ENCODE assay signal across 1 cellular context in genomic region chr19:1252221-1252817, GRCh38.
A peak's percentile ranks its signal among the peaks of the same experiment; 100 is the strongest.
TF ChIP-seq lines count a peak whose summit lies in the region.

No MANE protein-coding gene starts in this region.

TF ChIP-seq in HepG2, 621 proteins besides CTCF, POLR2A, EP300 and RAD21 (continues in another document):
- peak; percentile 29 for TF ChIP-seq PTBP1 (IDR thresholded peaks at IDR 0.05; ENCODE audit: low read depth, low read length, poor library complexity, severe bottlenecking)
- 0 out of 2 replicates have a peak, but pooled peaks have one; percentile 33 for TF ChIP-seq ZNF703 (CRISPR knock-in tag; IDR thresholded peaks at IDR 0.05; ENCODE audit: borderline replicate concordance)
- no peak for TF ChIP-seq NONO (IDR thresholded peaks at IDR 0.05)
- peak; percentile 3; the same call in 1 of the 2 replicates for TF ChIP-seq NONO (CRISPR knock-in tag; conservative IDR thresholded peaks at IDR 0.05)
- TF ChIP-seq PHB2 (IDR thresholded peaks at IDR 0.05; ENCODE audit: partially characterized antibody): no peak
- TF ChIP-seq CENPX (CRISPR knock-in tag; IDR thresholded peaks at IDR 0.05): no peak
- TF ChIP-seq SRSF1 (optimal IDR thresholded peaks at IDR 0.05; ENCODE audit: low read depth, low read length): peak; percentile 48
- TF ChIP-seq MAX (IDR thresholded peaks at IDR 0.05): no peak
- TF ChIP-seq, protein P1, sequence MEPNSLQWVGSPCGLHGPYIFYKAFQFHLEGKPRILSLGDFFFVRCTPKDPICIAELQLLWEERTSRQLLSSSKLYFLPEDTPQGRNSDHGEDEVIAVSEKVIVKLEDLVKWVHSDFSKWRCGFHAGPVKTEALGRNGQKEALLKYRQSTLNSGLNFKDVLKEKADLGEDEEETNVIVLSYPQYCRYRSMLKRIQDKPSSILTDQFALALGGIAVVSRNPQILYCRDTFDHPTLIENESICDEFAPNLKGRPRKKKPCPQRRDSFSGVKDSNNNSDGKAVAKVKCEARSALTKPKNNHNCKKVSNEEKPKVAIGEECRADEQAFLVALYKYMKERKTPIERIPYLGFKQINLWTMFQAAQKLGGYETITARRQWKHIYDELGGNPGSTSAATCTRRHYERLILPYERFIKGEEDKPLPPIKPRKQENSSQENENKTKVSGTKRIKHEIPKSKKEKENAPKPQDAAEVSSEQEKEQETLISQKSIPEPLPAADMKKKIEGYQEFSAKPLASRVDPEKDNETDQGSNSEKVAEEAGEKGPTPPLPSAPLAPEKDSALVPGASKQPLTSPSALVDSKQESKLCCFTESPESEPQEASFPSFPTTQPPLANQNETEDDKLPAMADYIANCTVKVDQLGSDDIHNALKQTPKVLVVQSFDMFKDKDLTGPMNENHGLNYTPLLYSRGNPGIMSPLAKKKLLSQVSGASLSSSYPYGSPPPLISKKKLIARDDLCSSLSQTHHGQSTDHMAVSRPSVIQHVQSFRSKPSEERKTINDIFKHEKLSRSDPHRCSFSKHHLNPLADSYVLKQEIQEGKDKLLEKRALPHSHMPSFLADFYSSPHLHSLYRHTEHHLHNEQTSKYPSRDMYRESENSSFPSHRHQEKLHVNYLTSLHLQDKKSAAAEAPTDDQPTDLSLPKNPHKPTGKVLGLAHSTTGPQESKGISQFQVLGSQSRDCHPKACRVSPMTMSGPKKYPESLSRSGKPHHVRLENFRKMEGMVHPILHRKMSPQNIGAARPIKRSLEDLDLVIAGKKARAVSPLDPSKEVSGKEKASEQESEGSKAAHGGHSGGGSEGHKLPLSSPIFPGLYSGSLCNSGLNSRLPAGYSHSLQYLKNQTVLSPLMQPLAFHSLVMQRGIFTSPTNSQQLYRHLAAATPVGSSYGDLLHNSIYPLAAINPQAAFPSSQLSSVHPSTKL (CRISPR knock-in tag; IDR thresholded peaks at IDR 0.05): peak; percentile 63
- TF ChIP-seq SMAD3 (CRISPR knock-in tag; IDR thresholded peaks at IDR 0.05): peak; percentile 62; the same call in 1 of the 2 replicates
- TF ChIP-seq NFE2L1 (CRISPR knock-in tag; IDR thresholded peaks at IDR 0.05; ENCODE audit: borderline replicate concordance): no peak
- TF ChIP-seq CREM (IDR thresholded peaks at IDR 0.05): peak; percentile 54
- TF ChIP-seq CREM (CRISPR knock-in tag; IDR thresholded peaks at IDR 0.05): no peak
- peak; percentile 78; the same call in 1 of the 2 replicates for TF ChIP-seq NR2F2 (IDR thresholded peaks at IDR 0.05; ENCODE audit: borderline replicate concordance, low read depth)
- TF ChIP-seq, protein P2, sequence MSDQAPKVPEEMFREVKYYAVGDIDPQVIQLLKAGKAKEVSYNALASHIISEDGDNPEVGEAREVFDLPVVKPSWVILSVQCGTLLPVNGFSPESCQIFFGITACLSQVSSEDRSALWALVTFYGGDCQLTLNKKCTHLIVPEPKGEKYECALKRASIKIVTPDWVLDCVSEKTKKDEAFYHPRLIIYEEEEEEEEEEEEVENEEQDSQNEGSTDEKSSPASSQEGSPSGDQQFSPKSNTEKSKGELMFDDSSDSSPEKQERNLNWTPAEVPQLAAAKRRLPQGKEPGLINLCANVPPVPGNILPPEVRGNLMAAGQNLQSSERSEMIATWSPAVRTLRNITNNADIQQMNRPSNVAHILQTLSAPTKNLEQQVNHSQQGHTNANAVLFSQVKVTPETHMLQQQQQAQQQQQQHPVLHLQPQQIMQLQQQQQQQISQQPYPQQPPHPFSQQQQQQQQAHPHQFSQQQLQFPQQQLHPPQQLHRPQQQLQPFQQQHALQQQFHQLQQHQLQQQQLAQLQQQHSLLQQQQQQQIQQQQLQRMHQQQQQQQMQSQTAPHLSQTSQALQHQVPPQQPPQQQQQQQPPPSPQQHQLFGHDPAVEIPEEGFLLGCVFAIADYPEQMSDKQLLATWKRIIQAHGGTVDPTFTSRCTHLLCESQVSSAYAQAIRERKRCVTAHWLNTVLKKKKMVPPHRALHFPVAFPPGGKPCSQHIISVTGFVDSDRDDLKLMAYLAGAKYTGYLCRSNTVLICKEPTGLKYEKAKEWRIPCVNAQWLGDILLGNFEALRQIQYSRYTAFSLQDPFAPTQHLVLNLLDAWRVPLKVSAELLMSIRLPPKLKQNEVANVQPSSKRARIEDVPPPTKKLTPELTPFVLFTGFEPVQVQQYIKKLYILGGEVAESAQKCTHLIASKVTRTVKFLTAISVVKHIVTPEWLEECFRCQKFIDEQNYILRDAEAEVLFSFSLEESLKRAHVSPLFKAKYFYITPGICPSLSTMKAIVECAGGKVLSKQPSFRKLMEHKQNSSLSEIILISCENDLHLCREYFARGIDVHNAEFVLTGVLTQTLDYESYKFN (CRISPR knock-in tag; conservative IDR thresholded peaks at IDR 0.05): peak; percentile 80
- TF ChIP-seq AGO2 (optimal IDR thresholded peaks at IDR 0.05; ENCODE audit: low read depth, low read length): peak; percentile 57
- TF ChIP-seq ZNF230 (CRISPR knock-in tag; IDR thresholded peaks at IDR 0.05): no peak
- TF ChIP-seq, protein P3, sequence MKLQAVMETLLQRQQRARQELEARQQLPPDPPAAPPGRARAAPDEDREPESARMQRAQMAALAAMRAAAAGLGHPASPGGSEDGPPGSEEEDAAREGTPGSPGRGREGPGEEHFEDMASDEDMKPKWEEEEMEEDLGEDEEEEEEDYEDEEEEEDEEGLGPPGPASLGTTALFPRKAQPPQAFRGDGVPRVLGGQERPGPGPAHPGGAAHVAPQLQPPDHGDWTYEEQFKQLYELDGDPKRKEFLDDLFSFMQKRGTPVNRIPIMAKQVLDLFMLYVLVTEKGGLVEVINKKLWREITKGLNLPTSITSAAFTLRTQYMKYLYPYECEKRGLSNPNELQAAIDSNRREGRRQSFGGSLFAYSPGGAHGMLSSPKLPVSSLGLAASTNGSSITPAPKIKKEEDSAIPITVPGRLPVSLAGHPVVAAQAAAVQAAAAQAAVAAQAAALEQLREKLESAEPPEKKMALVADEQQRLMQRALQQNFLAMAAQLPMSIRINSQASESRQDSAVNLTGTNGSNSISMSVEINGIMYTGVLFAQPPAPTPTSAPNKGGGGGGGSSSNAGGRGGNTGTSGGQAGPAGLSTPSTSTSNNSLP (IDR thresholded peaks at IDR 0.05; ENCODE audit: low read depth, low read length): no peak
- peak; percentile 66; the same call in 1 of the 2 replicates for TF ChIP-seq ZNF609 (CRISPR knock-in tag; IDR thresholded peaks at IDR 0.05; ENCODE audit: borderline replicate concordance)
- 0 out of 2 replicates have a peak, but pooled peaks have one; percentile 3 for TF ChIP-seq ZMYM4 (CRISPR knock-in tag; IDR thresholded peaks at IDR 0.05)
- TF ChIP-seq ASH2L (IDR thresholded peaks at IDR 0.05; ENCODE audit: insufficient read length, low read depth, low read length): no peak
- TF ChIP-seq ARID4A (CRISPR knock-in tag; IDR thresholded peaks at IDR 0.05; ENCODE audit: borderline replicate concordance): peak; percentile 73; the same call in 1 of the 2 replicates
- peak; percentile 68; the same call in 1 of the 2 replicates for TF ChIP-seq ZFX (CRISPR knock-in tag; IDR thresholded peaks at IDR 0.05; ENCODE audit: low read depth)
- TF ChIP-seq NCOR1 (IDR thresholded peaks at IDR 0.05; ENCODE audit: borderline replicate concordance, low read length): peak; percentile 56; the same call in 1 of the 2 replicates
- peak; percentile 68; the same call in 1 of the 2 replicates for TF ChIP-seq ESRRA (CRISPR knock-in tag; IDR thresholded peaks at IDR 0.05; ENCODE audit: low read depth)
- TF ChIP-seq, protein P4, sequence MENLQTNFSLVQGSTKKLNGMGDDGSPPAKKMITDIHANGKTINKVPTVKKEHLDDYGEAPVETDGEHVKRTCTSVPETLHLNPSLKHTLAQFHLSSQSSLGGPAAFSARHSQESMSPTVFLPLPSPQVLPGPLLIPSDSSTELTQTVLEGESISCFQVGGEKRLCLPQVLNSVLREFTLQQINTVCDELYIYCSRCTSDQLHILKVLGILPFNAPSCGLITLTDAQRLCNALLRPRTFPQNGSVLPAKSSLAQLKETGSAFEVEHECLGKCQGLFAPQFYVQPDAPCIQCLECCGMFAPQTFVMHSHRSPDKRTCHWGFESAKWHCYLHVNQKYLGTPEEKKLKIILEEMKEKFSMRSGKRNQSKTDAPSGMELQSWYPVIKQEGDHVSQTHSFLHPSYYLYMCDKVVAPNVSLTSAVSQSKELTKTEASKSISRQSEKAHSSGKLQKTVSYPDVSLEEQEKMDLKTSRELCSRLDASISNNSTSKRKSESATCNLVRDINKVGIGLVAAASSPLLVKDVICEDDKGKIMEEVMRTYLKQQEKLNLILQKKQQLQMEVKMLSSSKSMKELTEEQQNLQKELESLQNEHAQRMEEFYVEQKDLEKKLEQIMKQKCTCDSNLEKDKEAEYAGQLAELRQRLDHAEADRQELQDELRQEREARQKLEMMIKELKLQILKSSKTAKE (CRISPR knock-in tag; IDR thresholded peaks at IDR 0.05; ENCODE audit: borderline replicate concordance): peak; percentile 86
- peak; percentile 27 for TF ChIP-seq U2AF1 (optimal IDR thresholded peaks at IDR 0.05; ENCODE audit: low read depth, low read length)
- 0 out of 2 replicates have a peak, but pooled peaks have one; percentile 15 for TF ChIP-seq CBX5 (CRISPR knock-in tag; IDR thresholded peaks at IDR 0.05; ENCODE audit: borderline replicate concordance)
- TF ChIP-seq, protein P5, sequence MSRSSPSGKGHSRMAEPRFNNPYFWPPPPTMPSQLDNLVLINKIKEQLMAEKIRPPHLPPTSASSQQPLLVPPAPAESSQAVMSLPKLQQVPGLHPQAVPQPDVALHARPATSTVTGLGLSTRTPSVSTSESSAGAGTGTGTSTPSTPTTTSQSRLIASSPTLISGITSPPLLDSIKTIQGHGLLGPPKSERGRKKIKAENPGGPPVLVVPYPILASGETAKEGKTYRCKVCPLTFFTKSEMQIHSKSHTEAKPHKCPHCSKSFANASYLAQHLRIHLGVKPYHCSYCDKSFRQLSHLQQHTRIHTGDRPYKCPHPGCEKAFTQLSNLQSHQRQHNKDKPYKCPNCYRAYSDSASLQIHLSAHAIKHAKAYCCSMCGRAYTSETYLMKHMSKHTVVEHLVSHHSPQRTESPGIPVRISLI (CRISPR knock-in tag; IDR thresholded peaks at IDR 0.05; ENCODE audit: borderline replicate concordance): peak; percentile 54; the same call in 1 of the 2 replicates
- TF ChIP-seq HIVEP1 (CRISPR knock-in tag; IDR thresholded peaks at IDR 0.05): peak; percentile 85
- no peak for TF ChIP-seq ZNF333 (CRISPR knock-in tag; IDR thresholded peaks at IDR 0.05; ENCODE audit: borderline replicate concordance)
- TF ChIP-seq NR2F6 (IDR thresholded peaks at IDR 0.05): peak; percentile 86
- peak; percentile 88 for TF ChIP-seq NR2F6 (CRISPR knock-in tag; IDR thresholded peaks at IDR 0.05)
